In genomic region chr11:83161610-83162199, GRCh38 we compare ENCODE assay signal across 11 cellular contexts. TPM values are rescaled to one million over a fixed set of nuclear protein-coding genes. Genes with fewer than 3 reads are reported as not detected.
DNase-seq lines count a peak whose midpoint lies in the region; ATAC-seq and TF ChIP-seq lines count a peak whose summit lies in the region.
"Had no signal": no experiment of that assay in that cellular context is flagged by ENCODE, and none has a peak within 500 bp of the region (broad histone marks: within the 10 kb centered on the region; RNA-seq: fewer than 3 reads in every experiment).

No MANE protein-coding gene starts in this region.

- intact Hi-C loops in lower lobe of right lung (cut with DNase I), result no loop called here
- intact Hi-C loops in vagina (cut with DNase I), result no loop called here

- no peaks in the 10 kb centered on the region for H3K9me3 Mint-ChIP-seq in stimulated activated naive CD8-positive, alpha-beta T cell treated with anti-CD3 and anti-CD28 coated beads, Interleukin-15, Interleukin-2, amounts not matched to agents 100 ng/mL and 50 ng/mL, for 24 hours
- H3K9me3 Mint-ChIP-seq in activated naive CD8-positive, alpha-beta T cell (ENCODE audit: low read depth), result no peaks in the 10 kb centered on the region

- H3K36me3 Mint-ChIP-seq in stimulated activated naive CD8-positive, alpha-beta T cell treated with anti-CD3 and anti-CD28 coated beads, Interleukin-15, Interleukin-2, amounts not matched to agents 100 ng/mL and 50 ng/mL, for 24 hours (ENCODE audit: low read depth), result peaks cover 81% of the 10 kb centered on the region
- peaks cover 29% of the 10 kb centered on the region for H3K36me3 Mint-ChIP-seq in activated naive CD8-positive, alpha-beta T cell

- TF ChIP-seq CTCF in lower lobe of right lung (IDR thresholded peaks at IDR 0.05) (no peak), vagina (IDR thresholded peaks at IDR 0.05) (no peak)

- peak overlapping the region; percentile 99 for H3K4me3 Mint-ChIP-seq in stimulated activated naive CD8-positive, alpha-beta T cell treated with anti-CD3 and anti-CD28 coated beads, Interleukin-15, Interleukin-2, amounts not matched to agents 100 ng/mL and 50 ng/mL, for 24 hours
- H3K4me3 Mint-ChIP-seq in activated naive CD8-positive, alpha-beta T cell, result peak overlapping the region; percentile 100

- no peaks in the 10 kb centered on the region for H3K27me3 Mint-ChIP-seq in stimulated activated naive CD8-positive, alpha-beta T cell treated with anti-CD3 and anti-CD28 coated beads, Interleukin-15, Interleukin-2, amounts not matched to agents 100 ng/mL and 50 ng/mL, for 24 hours
- no peaks in the 10 kb centered on the region for H3K27me3 Mint-ChIP-seq in activated naive CD8-positive, alpha-beta T cell

- H3K27ac ChIP-seq in lower lobe of right lung (no peak overlapping the region), vagina (peak overlapping the region; percentile 99)

- H3K36me3 ChIP-seq in lower lobe of right lung, result peaks cover 39% of the 10 kb centered on the region
- H3K36me3 ChIP-seq in vagina, result peaks cover 0 to 26% of the 10 kb centered on the region in 2 donors

- H3K4me1 ChIP-seq in lower lobe of right lung (peaks cover 41% of the 10 kb centered on the region), vagina (peaks cover 62% of the 10 kb centered on the region)

- DNase-seq in stimulated activated naive CD8-positive, alpha-beta T cell treated with anti-CD3 and anti-CD28 coated beads, Interleukin-15, Interleukin-2, amounts not matched to agents 100 U/mL and 50 U/mL, for 24 hours, result no peak
- no peak for DNase-seq in lower lobe of right lung
- no peak for DNase-seq in vagina (ENCODE audit: extremely low spot score in 2 of 2)
- DNase-seq in NOMO-1 (lab: John Stamatoyannopoulos, UW; ENCODE audit: unreplicated experiment in 2 of 2), result no peak
- no peak for DNase-seq in NK-92 treated with Interleukin-12 subunit alpha and Interleukin-12 subunit beta, amount 100 ng/mL, for 24 hours (lab: John Stamatoyannopoulos, UW)
- no peak for DNase-seq in NCI-H1092 treated with DMSO at 0.1 percent for 48 hours (lab: John Stamatoyannopoulos, UW)
- DNase-seq: Caco-2, NCI-H2029, posterior cingulate gyrus had no signal

- no peaks in the 10 kb centered on the region for H3K27me3 ChIP-seq in lower lobe of right lung (ENCODE audit: low read depth)
- H3K27me3 ChIP-seq in vagina, result no peaks in the 10 kb centered on the region

- no peaks in the 10 kb centered on the region for H3K9me3 ChIP-seq in lower lobe of right lung
- no peaks in the 10 kb centered on the region for H3K9me3 ChIP-seq in vagina
- H3K9me3 ChIP-seq: Caco-2 had no signal

- ATAC-seq in stimulated activated naive CD8-positive, alpha-beta T cell treated with anti-CD3 and anti-CD28 coated beads, Interleukin-15, Interleukin-2, amounts not matched to agents 100 U/mL and 50 U/mL, for 24 hours, result no peak
- no peak for ATAC-seq in lower lobe of right lung

- H3K27ac Mint-ChIP-seq in stimulated activated naive CD8-positive, alpha-beta T cell treated with anti-CD3 and anti-CD28 coated beads, Interleukin-15, Interleukin-2, amounts not matched to agents 100 ng/mL and 50 ng/mL, for 24 hours, result peak overlapping the region; percentile 63
- peak overlapping the region; percentile 74 for H3K27ac Mint-ChIP-seq in activated naive CD8-positive, alpha-beta T cell

- TF ChIP-seq POLR2A in vagina (IDR thresholded peaks at IDR 0.05), result no peak

- peaks cover 67% of the 10 kb centered on the region for H3K4me1 Mint-ChIP-seq in stimulated activated naive CD8-positive, alpha-beta T cell treated with anti-CD3 and anti-CD28 coated beads, Interleukin-15, Interleukin-2, amounts not matched to agents 100 ng/mL and 50 ng/mL, for 24 hours (ENCODE audit: low read depth)
- H3K4me1 Mint-ChIP-seq in activated naive CD8-positive, alpha-beta T cell (ENCODE audit: low read depth), result peaks cover 68% of the 10 kb centered on the region

- H3K4me3 ChIP-seq in lower lobe of right lung, result peak overlapping the region; percentile 2
- H3K4me3 ChIP-seq in vagina, result no peak overlapping the region

RNA-seq across cellular contexts. Expression of gene PCF11, which starts 4.8 kb away (rescaled TPM):
- total RNA-seq in lower lobe of right lung (58.6 TPM), vagina (102 TPM)

RNA-seq across cellular contexts. Expression of gene ANKRD42, which starts 31.8 kb away (rescaled TPM):
- total RNA-seq in lower lobe of right lung, result 15.9 TPM
- 10.3 TPM for total RNA-seq in vagina
